In genomic region chr10:61120805-61121204, GRCh38 we compare ENCODE assay signal across 18 cellular contexts.
A peak's percentile ranks its signal among the peaks of the same experiment; 100 is the strongest.
DNase-seq lines count a peak whose midpoint lies in the region; ATAC-seq and TF ChIP-seq lines count a peak whose summit lies in the region.
"Had no signal": no experiment of that assay in that cellular context is flagged by ENCODE, and none has a peak within 500 bp of the region (broad histone marks: within the 10 kb centered on the region; RNA-seq: fewer than 3 reads in every experiment).

No MANE protein-coding gene starts in this region.

- intact Hi-C loops in natural killer cell (cut with micrococcal nuclease), result no loop called here
- intact Hi-C loops in naive thymus-derived CD4-positive, alpha-beta T cell (cut with micrococcal nuclease), result no loop called here

- peaks cover 5 to 7% of the 10 kb centered on the region in 2 donors for H3K4me1 Mint-ChIP-seq in natural killer cell
- no peaks in the 10 kb centered on the region for H3K4me1 Mint-ChIP-seq in naive thymus-derived CD4-positive, alpha-beta T cell

- CTCF ChIA-PET in naive thymus-derived CD4-positive, alpha-beta T cell (lab: Charles Lee), result no interaction called here

- no peaks in the 10 kb centered on the region for H3K27me3 ChIP-seq in naive thymus-derived CD4-positive, alpha-beta T cell (ENCODE audit: control insufficient read depth in 2 of 2, insufficient read depth in 2 of 2, low read length in 2 of 2)

- no peaks in the 10 kb centered on the region for H3K9me3 ChIP-seq in naive thymus-derived CD4-positive, alpha-beta T cell (ENCODE audit: control insufficient read depth in 2 of 3, low read length in 3 of 3)

- TF ChIP-seq POLR2A in GM18505 (IDR thresholded peaks at IDR 0.05; ENCODE audit: borderline replicate concordance, extremely low read depth, insufficient read depth, insufficient read length), result no peak

- ATAC-seq in GM18505 (IDR thresholded peaks at IDR 0.05; ENCODE audit: unreplicated experiment) (peak; percentile 81), GM19467 (IDR thresholded peaks at IDR 0.05; ENCODE audit: unreplicated experiment) (peak; percentile 61), HG02763 (IDR thresholded peaks at IDR 0.05; ENCODE audit: unreplicated experiment) (peak; percentile 78), HG03460 (IDR thresholded peaks at IDR 0.05; ENCODE audit: unreplicated experiment) (peak; percentile 81), natural killer cell (no peak)
- ATAC-seq in naive thymus-derived CD4-positive, alpha-beta T cell, result no peak

- no peaks in the 10 kb centered on the region for H3K4me1 ChIP-seq in naive thymus-derived CD4-positive, alpha-beta T cell (ENCODE audit: control insufficient read depth in 2 of 2, insufficient read depth in 2 of 2, low read length in 2 of 2)
- H3K4me1 ChIP-seq: parathyroid adenoma had no signal

- no peak for TF ChIP-seq CTCF in natural killer cell (IDR thresholded peaks at IDR 0.05)

- no peak overlapping the region for H3K4me3 Mint-ChIP-seq in natural killer cell
- H3K4me3 Mint-ChIP-seq in naive thymus-derived CD4-positive, alpha-beta T cell, result no peak overlapping the region
- H3K4me3 Mint-ChIP-seq: activated CD4-positive, alpha-beta memory T cell treated with anti-CD3 and anti-CD28 coated beads for 36 hours; brain; T-helper 2 cell treated with Interferon-gamma antibody and Interleukin-4, amounts not matched to agents 5 μg/mL and 100 μg/mL, for 36 hours had no signal

- no peaks in the 10 kb centered on the region for H3K27me3 Mint-ChIP-seq in natural killer cell (ENCODE audit: low read depth in 2 of 2)
- peaks cover 0 to 8% (median 4%) of the 10 kb centered on the region in 5 donors for H3K27me3 Mint-ChIP-seq in naive thymus-derived CD4-positive, alpha-beta T cell

- DNase-seq in epidermal melanocyte (ENCODE audit: insufficient read length, low spot score) (no peak), SK-N-DZ (ENCODE audit: low spot score) (no peak), natural killer cell (no peak)
- no peak for DNase-seq in naive thymus-derived CD4-positive, alpha-beta T cell
- DNase-seq: activated CD4-positive, alpha-beta memory T cell treated with anti-CD3 and anti-CD28 coated beads for 36 hours; activated effector memory CD4-positive, alpha-beta T cell treated with anti-CD3 and anti-CD28 coated beads, Interleukin-2, amount 50 U/mL, for 16 hours; Calu3; foreskin fibroblast; NCI-H1092 treated with DMSO at 0.1 percent for 48 hours; NCI-H510A; stimulated activated CD4-positive, alpha-beta T cell treated with anti-CD3 and anti-CD28 coated beads, Interleukin-15, amount 100 ng/mL, for 24 hours had no signal

- no peaks in the 10 kb centered on the region for H3K9me3 Mint-ChIP-seq in natural killer cell
- H3K9me3 Mint-ChIP-seq in naive thymus-derived CD4-positive, alpha-beta T cell, result no peaks in the 10 kb centered on the region
- H3K9me3 Mint-ChIP-seq: activated CD4-positive, alpha-beta memory T cell treated with anti-CD3 and anti-CD28 coated beads for 36 hours; brain; T-helper 2 cell treated with Interferon-gamma antibody and Interleukin-4, amounts not matched to agents 5 μg/mL and 100 μg/mL, for 36 hours had no signal

- no peak overlapping the region for H3K27ac Mint-ChIP-seq in natural killer cell
- H3K27ac Mint-ChIP-seq in naive thymus-derived CD4-positive, alpha-beta T cell, result no peak overlapping the region
- H3K27ac Mint-ChIP-seq: activated CD4-positive, alpha-beta memory T cell treated with anti-CD3 and anti-CD28 coated beads for 36 hours; brain; T-helper 2 cell treated with Interferon-gamma antibody and Interleukin-4, amounts not matched to agents 5 μg/mL and 100 μg/mL, for 36 hours had no signal

- POLR2A ChIA-PET in naive thymus-derived CD4-positive, alpha-beta T cell (lab: Charles Lee), result no interaction called here

- H3K36me3 ChIP-seq in naive thymus-derived CD4-positive, alpha-beta T cell (ENCODE audit: control insufficient read depth in 2 of 3, insufficient read depth in 3 of 3, low read length in 3 of 3), result no peaks in the 10 kb centered on the region

- H3K36me3 Mint-ChIP-seq in natural killer cell, result no peaks in the 10 kb centered on the region
- H3K36me3 Mint-ChIP-seq in naive thymus-derived CD4-positive, alpha-beta T cell, result no peaks in the 10 kb centered on the region
- H3K36me3 Mint-ChIP-seq: activated CD4-positive, alpha-beta memory T cell treated with anti-CD3 and anti-CD28 coated beads for 36 hours; brain had no signal

- H3K4me3 ChIP-seq in naive thymus-derived CD4-positive, alpha-beta T cell (ENCODE audit: low read length), result no peak overlapping the region

- no peak overlapping the region for H3K27ac ChIP-seq in naive thymus-derived CD4-positive, alpha-beta T cell (ENCODE audit: low read depth, low read length)
- H3K27ac ChIP-seq: parathyroid adenoma had no signal

Comparison
In these comparisons a context has a peak if more than half of its experiments do, and no peak if none do; other contexts are left out.
1. ATAC-seq: peak in GM18505 (single experiment), GM19467 (single experiment), HG02763 (single experiment) and HG03460 (single experiment); none in natural killer cell (0 of 3) and naive thymus-derived CD4-positive, alpha-beta T cell (single experiment).